In genomic region chr1:145000381-145001326, GRCh38 we compare ENCODE assay signal across 6 cellular contexts.
A peak's percentile ranks its signal among the peaks of the same experiment; 100 is the strongest.
DNase-seq lines count a peak whose midpoint lies in the region; ATAC-seq, FAIRE-seq and TF ChIP-seq lines count a peak whose summit lies in the region.
"Not testable (repeated sequence)": the region's sequence is repeated elsewhere in the genome, so short reads cannot be mapped to it uniquely, and the experiment has no call there.

No MANE protein-coding gene starts in this region.

- not testable (repeated sequence) for H2BK120ac ChIP-seq in IMR-90 (ENCODE audit: low read depth, low read length)

- not testable (repeated sequence) for H4K8ac ChIP-seq in IMR-90 (ENCODE audit: low read depth in 2 of 2, low read length in 2 of 2)

- in situ Hi-C loops in IMR-90 (cut with MboI; ENCODE audit: low sequenced_read_pairs): not testable (repeated sequence)

- H3K4ac ChIP-seq in IMR-90 (ENCODE audit: low read depth, low read length): not testable (repeated sequence)

- H2BK20ac ChIP-seq in IMR-90 (ENCODE audit: low read depth, low read length): not testable (repeated sequence)

- not testable (repeated sequence) for H3K4me1 Mint-ChIP-seq in WTC11

- not testable (repeated sequence) for H3K9ac ChIP-seq in IMR-90 (ENCODE audit: low read depth, low read length)

- H3K4me3 Mint-ChIP-seq in WTC11: not testable (repeated sequence)

- CTCF ChIA-PET in IMR-90 (lab: Yijun Ruan, JAX); WTC11 (lab: Charles Lee): not testable (repeated sequence)

- not testable (repeated sequence) for H3K36me3 Mint-ChIP-seq in WTC11

- dilution Hi-C loops in IMR-90 (cut with HindIII; ENCODE audit: low sequenced_read_pairs, unreplicated experiment): not testable (repeated sequence)

- not testable (repeated sequence) for H3K4me2 ChIP-seq in IMR-90 (ENCODE audit: low read depth, low read length)

- not testable (repeated sequence) for H2BK5ac ChIP-seq in IMR-90 (ENCODE audit: low read depth, low read length, poor library complexity, severe bottlenecking)

- H3K27ac ChIP-seq in IMR-90 (ENCODE audit: insufficient read depth, low read length); body of pancreas; lower lobe of right lung; pancreas; upper lobe of right lung: not testable (repeated sequence)

- not testable (repeated sequence) for H3K79me1 ChIP-seq in IMR-90 (ENCODE audit: low read depth in 1 of 2, low read length in 2 of 2)

- H3K27me3 ChIP-seq in IMR-90 (ENCODE audit: control insufficient read depth, insufficient read depth, low read length); body of pancreas; lower lobe of right lung (ENCODE audit: low read depth); pancreas; upper lobe of right lung: not testable (repeated sequence)

- TF ChIP-seq CTCF in IMR-90 (conservative IDR thresholded peaks at IDR 0.05; ENCODE audit: low read depth, low read length); WTC11 (IDR thresholded peaks at IDR 0.05); body of pancreas (IDR thresholded peaks at IDR 0.05); lower lobe of right lung (IDR thresholded peaks at IDR 0.05); pancreas (IDR thresholded peaks at IDR 0.05); upper lobe of right lung (IDR thresholded peaks at IDR 0.05): not testable (repeated sequence)

- not testable (repeated sequence) for H4K20me1 ChIP-seq in IMR-90 (ENCODE audit: insufficient read depth, low read length)

- intact Hi-C loops in IMR-90 (cut with micrococcal nuclease); body of pancreas (cut with DNase I); lower lobe of right lung (cut with DNase I); pancreas (cut with DNase I); upper lobe of right lung (cut with DNase I): not testable (repeated sequence)

- not testable (repeated sequence) for H2BK15ac ChIP-seq in IMR-90 (ENCODE audit: low read depth, low read length)

- not testable (repeated sequence) for H3K9me3 Mint-ChIP-seq in WTC11

- POLR2A ChIA-PET in IMR-90 (lab: Charles Lee; ENCODE audit: unreplicated experiment); WTC11 (lab: Charles Lee): not testable (repeated sequence)

- H2AK9ac ChIP-seq in IMR-90 (replicated peaks; ENCODE audit: low read depth, low read length, poor library complexity): not testable (repeated sequence)

- H2AFZ ChIP-seq in IMR-90 (replicated peaks; ENCODE audit: low read length, poor library complexity): not testable (repeated sequence)

- H3K9me3 ChIP-seq in IMR-90 (ENCODE audit: control insufficient read depth, insufficient read depth, low read length); body of pancreas; lower lobe of right lung; pancreas; upper lobe of right lung: not testable (repeated sequence)

- not testable (repeated sequence) for H4K91ac ChIP-seq in IMR-90 (ENCODE audit: insufficient read depth, low read depth, low read length)

- not testable (repeated sequence) for H3K36me3 ChIP-seq in IMR-90 (ENCODE audit: control insufficient read depth, insufficient read depth, low read length); body of pancreas (replicated peaks in 1 of 2; ENCODE audit: insufficient read depth in 1 of 2, low read depth in 2 of 2); lower lobe of right lung; pancreas; upper lobe of right lung

- H3K56ac ChIP-seq in IMR-90 (ENCODE audit: extremely low read depth, insufficient read depth, low read length): not testable (repeated sequence)

- not testable (repeated sequence) for TF ChIP-seq RAD21 in IMR-90 (IDR thresholded peaks at IDR 0.05; ENCODE audit: low read length)

- FAIRE-seq in pancreas (lab: Jason Lieb, UNC): not testable (repeated sequence)

- not testable (repeated sequence) for H3K23ac ChIP-seq in IMR-90 (ENCODE audit: low read depth, low read length)

- H3K27me3 Mint-ChIP-seq in WTC11 (ENCODE audit: low read depth): not testable (repeated sequence)

- not testable (repeated sequence) for H3K9me1 ChIP-seq in IMR-90 (ENCODE audit: insufficient read depth, low read length)

- not testable (repeated sequence) for H3K14ac ChIP-seq in IMR-90 (replicated peaks; ENCODE audit: low read depth, low read length)

- not testable (repeated sequence) for H3K27ac Mint-ChIP-seq in WTC11

- not testable (repeated sequence) for H3K4me1 ChIP-seq in IMR-90 (ENCODE audit: control insufficient read depth, insufficient read depth, low read length); body of pancreas; lower lobe of right lung; pancreas; upper lobe of right lung

- not testable (repeated sequence) for TF ChIP-seq POLR2A in IMR-90 (IDR thresholded peaks at IDR 0.05; ENCODE audit: low read depth, low read length); body of pancreas (IDR thresholded peaks at IDR 0.05)

- not testable (repeated sequence) for DNase-seq in IMR-90; WTC11 (ENCODE audit: low spot score); body of pancreas; lower lobe of right lung; pancreas; upper lobe of right lung

- ATAC-seq in IMR-90 (ENCODE audit: low read depth) (peak; percentile 43), WTC11 (peak; percentile 46), body of pancreas (peak; percentile 78), lower lobe of right lung (peak; percentile 61 to 87), pancreas (peak; percentile 26 to 83 (median 58)), upper lobe of right lung (peak; percentile 45)

- WGBS in IMR-90 (ENCODE audit: extremely low coverage in 2 of 2, insufficient read length in 1 of 2), 2 experiments: no CpG with 5 or more reads among the region's 5 CpGs
- WGBS in body of pancreas, 2 donors: no CpG with 5 or more reads among the region's 5 CpGs
- WGBS in pancreas, 2 donors: 67 to 83% methylated on average over 1 of the region's 5 CpGs

- BruUV-seq in IMR-90 (replicated peaks; lab: Mats Ljungman, UMichigan): not testable (repeated sequence)

- H3K4me3 ChIP-seq in IMR-90 (ENCODE audit: insufficient read depth, low read depth, low read length); body of pancreas; lower lobe of right lung; pancreas; upper lobe of right lung: not testable (repeated sequence)

- H2AK5ac ChIP-seq in IMR-90 (ENCODE audit: low read depth, low read length): not testable (repeated sequence)

- not testable (repeated sequence) for H4K5ac ChIP-seq in IMR-90 (ENCODE audit: low read depth, low read length)

- not testable (repeated sequence) for H3K18ac ChIP-seq in IMR-90 (ENCODE audit: low read depth, low read length)
